15 cellular contexts compared by ENCODE assay signal in genomic region chr10:43328810-43329209, GRCh38. TPM values are rescaled to one million over a fixed set of nuclear protein-coding genes. Genes with fewer than 3 reads are reported as not detected.
"Had no signal": no experiment of that assay in that cellular context is flagged by ENCODE, and none has a peak within 500 bp of the region (broad histone marks: within the 10 kb centered on the region; RNA-seq: fewer than 3 reads in every experiment).

No MANE protein-coding gene starts in this region.

RNA-seq across cellular contexts. Expression of gene FXYD4, which starts 42.6 kb away (rescaled TPM):
- total RNA-seq: naive thymus-derived CD8-positive, alpha-beta T cell; natural killer cell treated with Interleukin-12 subunit alpha and Interleukin-12 subunit beta and Interleukin-15 and Interleukin-18, amount 100 ng/mL, for 72 hours; neural crest cell; omental fat pad; osteocyte; posterior vena cava; prostate gland; pulmonary artery endothelial cell; right atrium auricular region; sciatic nerve; smooth muscle cell; spleen; suprapubic skin; tibial nerve; vagina had no signal
- polyA plus RNA-seq: naive thymus-derived CD8-positive, alpha-beta T cell; smooth muscle cell had no signal
